ENCODE assay signal across 27 cellular contexts in genomic region chr17:50303051-50303450, GRCh38. TPM values are rescaled to one million over a fixed set of nuclear protein-coding genes. Genes with fewer than 3 reads are reported as not detected.
"Had no signal": no experiment of that assay in that cellular context is flagged by ENCODE, and none has a peak within 500 bp of the region (broad histone marks: within the 10 kb centered on the region; RNA-seq: fewer than 3 reads in every experiment).

No MANE protein-coding gene starts in this region.

- H3K27me3 ChIP-seq: SJSA1 had no signal

- H3K9me3 ChIP-seq: SJSA1 had no signal

- H3K4me3 ChIP-seq: SJSA1 had no signal

- FAIRE-seq: astrocyte, RCC 7860 had no signal

- ATAC-seq: activated CD4-positive, CD25-positive, alpha-beta regulatory T cell treated with anti-CD3 and anti-CD28 coated beads, Interleukin-2, amount 50 U/mL, for 24 hours; activated CD8-positive, alpha-beta memory T cell treated with anti-CD3 and anti-CD28 coated beads, Interleukin-2, amount 10 ng/mL, durations not matched to agents 7 days and 5 days; PC-3; SK-N-SH treated with all-trans-retinoic acid at 6 μM for 48 hours had no signal

- H3K9ac ChIP-seq: KMS-11 had no signal

- DNase-seq: activated CD4-positive, alpha-beta T cell treated with anti-CD3 and anti-CD28 coated beads, Interleukin-2, amount 10 ng/mL, durations not matched to agents 24 days and 14 days; activated CD4-positive, alpha-beta T cell treated with anti-CD3 and anti-CD28 coated beads, Interleukin-2, amount 50 U/mL, for 48 hours; activated CD8-positive, alpha-beta memory T cell treated with anti-CD3 and anti-CD28 coated beads, Interleukin-2, amount 10 ng/mL, durations not matched to agents 7 days and 5 days; activated gamma-delta T cell; activated naive CD4-positive, alpha-beta T cell treated with anti-CD3 and anti-CD28 coated beads for 36 hours; activated T-cell treated with anti-CD3 and anti-CD28 coated beads, Interleukin-2, amount 50 U/mL, for 24 hours; amygdala; MV-4-11; NCI-H1092 treated with DMSO at 0.1 percent for 48 hours; NCI-H1417 treated with DMSO at 0.1 percent for 48 hours; NCI-H187; NCI-H2081; NCI-H2171; NCI-H2227 treated with DMSO at 0.1 percent for 48 hours; NCI-H510A; NCI-H526 treated with DMSO at 0.1 percent for 48 hours; PC-3; SHP77; SW 1271 had no signal

- H3K27ac Mint-ChIP-seq: activated CD8-positive, alpha-beta memory T cell treated with anti-CD3 and anti-CD28 coated beads, Interleukin-2, amount 10 ng/mL, durations not matched to agents 7 days and 5 days; activated naive CD4-positive, alpha-beta T cell treated with anti-CD3 and anti-CD28 coated beads for 36 hours; activated naive CD8-positive, alpha-beta T cell; activated T-cell treated with anti-CD3 and anti-CD28 coated beads, Interleukin-2, amount 50 U/mL, for 24 hours; brain had no signal

- H3K4me3 Mint-ChIP-seq: activated CD4-positive, alpha-beta T cell treated with anti-CD3 and anti-CD28 coated beads, Interleukin-2, amount 10 ng/mL, durations not matched to agents 24 days and 14 days; activated CD8-positive, alpha-beta memory T cell treated with anti-CD3 and anti-CD28 coated beads, Interleukin-2, amount 10 ng/mL, durations not matched to agents 7 days and 5 days; activated naive CD4-positive, alpha-beta T cell treated with anti-CD3 and anti-CD28 coated beads for 36 hours; activated naive CD8-positive, alpha-beta T cell; activated T-cell treated with anti-CD3 and anti-CD28 coated beads, Interleukin-2, amount 50 U/mL, for 24 hours; brain had no signal

- H3K9me3 Mint-ChIP-seq: activated CD4-positive, alpha-beta T cell treated with anti-CD3 and anti-CD28 coated beads, Interleukin-2, amount 10 ng/mL, durations not matched to agents 24 days and 14 days; activated naive CD4-positive, alpha-beta T cell treated with anti-CD3 and anti-CD28 coated beads for 36 hours; activated T-cell treated with anti-CD3 and anti-CD28 coated beads, Interleukin-2, amount 50 U/mL, for 24 hours had no signal

- H3K27ac ChIP-seq: KMS-11, SJSA1 had no signal

- H3K36me3 ChIP-seq: SJSA1 had no signal

- H3K27me3 Mint-ChIP-seq: activated CD4-positive, alpha-beta T cell treated with anti-CD3 and anti-CD28 coated beads, Interleukin-2, amount 10 ng/mL, durations not matched to agents 24 days and 14 days had no signal

- H3K4me2 ChIP-seq: KMS-11 had no signal

- H3K36me3 Mint-ChIP-seq: activated CD8-positive, alpha-beta memory T cell treated with anti-CD3 and anti-CD28 coated beads, Interleukin-2, amount 10 ng/mL, durations not matched to agents 7 days and 5 days; activated naive CD8-positive, alpha-beta T cell; brain had no signal

RNA-seq across cellular contexts. Expression of gene TMEM92, which starts 28.8 kb away (rescaled TPM):
- total RNA-seq: activated naive CD4-positive, alpha-beta T cell treated with anti-CD3 and anti-CD28 coated beads for 36 hours had no signal
